Comparison of ENCODE assay signal across 11 cellular contexts in genomic region chr14:69287096-69287991, GRCh38. TPM values are rescaled to one million over a fixed set of nuclear protein-coding genes. Genes with fewer than 3 reads are reported as not detected.
DNase-seq lines count a peak whose midpoint lies in the region; ATAC-seq and TF ChIP-seq lines count a peak whose summit lies in the region.
"Had no signal": no experiment of that assay in that cellular context is flagged by ENCODE, and none has a peak within 500 bp of the region (broad histone marks: within the 10 kb centered on the region; RNA-seq: fewer than 3 reads in every experiment).

No MANE protein-coding gene starts in this region.

- TF ChIP-seq CTCF in endodermal cell (conservative IDR thresholded peaks at IDR 0.05) = peak; percentile 51
- TF ChIP-seq CTCF in neural progenitor cell (IDR thresholded peaks at IDR 0.05) = no peak
- TF ChIP-seq CTCF in natural killer cell (IDR thresholded peaks at IDR 0.05) = no peak

- intact Hi-C loops in natural killer cell (cut with micrococcal nuclease) = no loop called here

- H3K36me3 Mint-ChIP-seq in endodermal cell (ENCODE audit: low read depth) (no peaks in the 10 kb centered on the region), neural progenitor cell (no peaks in the 10 kb centered on the region), natural killer cell (no peaks in the 10 kb centered on the region)

- WGBS in endodermal cell (ENCODE audit: insufficient coverage in 1 of 2, insufficient read length in 1 of 2), 2 experiments = 82 to 83% methylated on average over 7 to 9 of the region's 9 CpGs

- H2AFZ ChIP-seq in neural progenitor cell (replicated peaks) = no peak overlapping the region

- H3K4me1 Mint-ChIP-seq in endodermal cell (no peaks in the 10 kb centered on the region), neural progenitor cell (peaks cover 26% of the 10 kb centered on the region), natural killer cell (no peaks in the 10 kb centered on the region)

- H3K27ac ChIP-seq in endodermal cell (ENCODE audit: low read depth, low read length) (no peak overlapping the region), neural progenitor cell (no peak overlapping the region)

- no peak overlapping the region for H3K4me3 Mint-ChIP-seq in endodermal cell
- H3K4me3 Mint-ChIP-seq in neural progenitor cell = no peak overlapping the region
- no peak overlapping the region for H3K4me3 Mint-ChIP-seq in natural killer cell
- H3K4me3 Mint-ChIP-seq: T-helper 1 cell treated with Interleukin-12 subunit alpha and Interleukin-12 subunit beta and Interleukin-4 antibody, amounts not matched to agents 30 μg/mL and 1 μg/mL, for 36 hours had no signal

- H3K27me3 Mint-ChIP-seq in endodermal cell (ENCODE audit: insufficient read depth) (peaks cover 9% of the 10 kb centered on the region), neural progenitor cell (ENCODE audit: insufficient read depth, low read depth) (peaks cover 2% of the 10 kb centered on the region), natural killer cell (ENCODE audit: low read depth in 2 of 2) (peaks cover 7 to 9% of the 10 kb centered on the region in 2 donors)

- H3K27me3 ChIP-seq in endodermal cell (ENCODE audit: control insufficient read depth, insufficient read depth, low read length, poor library complexity, severe bottlenecking) (no peaks in the 10 kb centered on the region), neural progenitor cell (no peaks in the 10 kb centered on the region)

- H3K36me3 ChIP-seq in endodermal cell (ENCODE audit: control insufficient read depth, insufficient read depth, low read length) = no peaks in the 10 kb centered on the region
- no peaks in the 10 kb centered on the region for H3K36me3 ChIP-seq in neural progenitor cell

- no peaks in the 10 kb centered on the region for H3K79me2 ChIP-seq in neural progenitor cell (ENCODE audit: low read depth)

- H3F3A ChIP-seq in neural progenitor cell (ENCODE audit: low read depth) = no peaks in the 10 kb centered on the region

- H3K27ac Mint-ChIP-seq in endodermal cell (no peak overlapping the region), neural progenitor cell (peak overlapping the region; percentile 96), natural killer cell (no peak overlapping the region)
- H3K27ac Mint-ChIP-seq: T-helper 1 cell treated with Interleukin-12 subunit alpha and Interleukin-12 subunit beta and Interleukin-4 antibody, amounts not matched to agents 30 μg/mL and 1 μg/mL, for 36 hours had no signal

- peak; percentile 36 for DNase-seq in ELF-1 (ENCODE audit: low read depth, low spot score)
- peak; percentile 30 for DNase-seq in NCI-H446 treated with DMSO at 0.1 percent for 48 hours (lab: John Stamatoyannopoulos, UW)
- peak; percentile 71 for DNase-seq in endodermal cell
- DNase-seq in neural progenitor cell (ENCODE audit: low spot score) = peak; percentile 29
- DNase-seq in natural killer cell = no peak
- no peak for DNase-seq in DMS53 treated with DMSO at 0.1 percent for 48 hours (lab: John Stamatoyannopoulos, UW; ENCODE audit: unreplicated experiment)
- DNase-seq: NCI-H345; stimulated activated CD4-positive, alpha-beta T cell treated with anti-CD3 and anti-CD28 coated beads, Interleukin-4, amount 100 ng/mL, for 1 hour had no signal

- H3K4me2 ChIP-seq in neural progenitor cell = no peak overlapping the region

- H4K20me1 ChIP-seq in neural progenitor cell (ENCODE audit: low read depth) = no peaks in the 10 kb centered on the region

- H3K9ac ChIP-seq in endodermal cell (ENCODE audit: extremely low read depth, low read length, poor library complexity, severe bottlenecking) = no peak overlapping the region
- H3K9ac ChIP-seq in neural progenitor cell = no peak overlapping the region

- ATAC-seq in HG02970 (IDR thresholded peaks at IDR 0.05; ENCODE audit: low FRiP score, unreplicated experiment) = no peak
- ATAC-seq in GM19397 (IDR thresholded peaks at IDR 0.05; ENCODE audit: unreplicated experiment) = no peak
- ATAC-seq in natural killer cell = no peak

- H3K9me3 Mint-ChIP-seq in endodermal cell (no peaks in the 10 kb centered on the region), neural progenitor cell (no peaks in the 10 kb centered on the region), natural killer cell (no peaks in the 10 kb centered on the region)
- H3K9me3 Mint-ChIP-seq: T-helper 1 cell treated with Interleukin-12 subunit alpha and Interleukin-12 subunit beta and Interleukin-4 antibody, amounts not matched to agents 30 μg/mL and 1 μg/mL, for 36 hours had no signal

- no peak overlapping the region for H3K4me3 ChIP-seq in endodermal cell (ENCODE audit: low read length)
- H3K4me3 ChIP-seq in neural progenitor cell = no peak overlapping the region

- H3K4me1 ChIP-seq in endodermal cell (ENCODE audit: control insufficient read depth, insufficient read depth, low read length) = no peaks in the 10 kb centered on the region
- H3K4me1 ChIP-seq in neural progenitor cell = no peaks in the 10 kb centered on the region

- no peaks in the 10 kb centered on the region for H3K9me3 ChIP-seq in endodermal cell (ENCODE audit: control insufficient read depth, low read length)
- no peaks in the 10 kb centered on the region for H3K9me3 ChIP-seq in neural progenitor cell (ENCODE audit: low read depth)

RNA-seq across cellular contexts. Expression of gene GALNT16, which starts 27.4 kb away (rescaled TPM):
- total RNA-seq in endodermal cell = 1 to 10 TPM; 2.2 to 8.0 TPM
- polyA plus RNA-seq in endodermal cell (2013, experiment 1 of 2) = 22.3 TPM
- polyA plus RNA-seq in endodermal cell (2013, experiment 2 of 2) = 17.7 TPM
- 3.5 and 7.0 TPM in 2 replicates for total RNA-seq in neural progenitor cell (ENCODE audit: low replicate concordance)
- not detected for total RNA-seq in natural killer cell

Comparison
In these comparisons a context has a peak if more than half of its experiments do, and no peak if none do; other contexts are left out.
1. DNase-seq: peak in ELF-1 (single experiment), NCI-H446 treated with DMSO at 0.1 percent for 48 hours (single experiment), endodermal cell (single experiment) and neural progenitor cell (single experiment); none in natural killer cell (single experiment) and DMS53 treated with DMSO at 0.1 percent for 48 hours (single experiment).